ENCODE assay signal across 29 cellular contexts in genomic region chr1:222916067-222916466, GRCh38.
"Had no signal": no experiment of that assay in that cellular context is flagged by ENCODE, and none has a peak within 500 bp of the region (broad histone marks: within the 10 kb centered on the region; RNA-seq: fewer than 3 reads in every experiment).

No MANE protein-coding gene starts in this region.

- H3K27ac ChIP-seq: adrenal gland, KMS-11, SJCRH30, SK-N-MC, WERI-Rb-1 had no signal

- H3K4me2 ChIP-seq: KMS-11 had no signal

- ATAC-seq: activated CD8-positive, alpha-beta memory T cell treated with anti-CD3 and anti-CD28 coated beads, Interleukin-2, amount 10 ng/mL, durations not matched to agents 7 days and 5 days; activated naive CD4-positive, alpha-beta T cell treated with anti-CD3 and anti-CD28 coated beads, Interleukin-2, amount 50 U/mL, for 72 hours; Panc1 had no signal

- H3K4me3 Mint-ChIP-seq: activated CD4-positive, alpha-beta memory T cell treated with anti-CD3 and anti-CD28 coated beads, Interleukin-2, amount 10 ng/mL, durations not matched to agents 7 days and 5 days; activated CD8-positive, alpha-beta memory T cell treated with anti-CD3 and anti-CD28 coated beads, Interleukin-2, amount 10 ng/mL, durations not matched to agents 7 days and 5 days; activated naive CD4-positive, alpha-beta T cell treated with anti-CD3 and anti-CD28 coated beads for 36 hours; activated T-helper 1 cell treated with anti-CD3 and anti-CD28 coated beads, Interleukin-12 subunit alpha, Interleukin-12 subunit beta, Interleukin-2, Interleukin-4 antibody, amounts not matched to agents 30 ng/mL and 10 ng/mL and 1 ng/mL, durations not matched to agents 14 hours and 24 hours and 36 hours; brain had no signal

- DNase-seq: activated CD4-positive, alpha-beta memory T cell treated with anti-CD3 and anti-CD28 coated beads, Interleukin-2, amount 10 ng/mL, durations not matched to agents 7 days and 5 days; activated CD4-positive, alpha-beta T cell treated with anti-CD3 and anti-CD28 coated beads for 1 hour; activated CD4-positive, alpha-beta T cell treated with anti-CD3 and anti-CD28 coated beads for 48 hours; activated CD4-positive, CD25-positive, alpha-beta regulatory T cell; activated CD8-positive, alpha-beta memory T cell treated with anti-CD3 and anti-CD28 coated beads for 24 hours; activated CD8-positive, alpha-beta memory T cell treated with anti-CD3 and anti-CD28 coated beads, Interleukin-2, amount 10 ng/mL, durations not matched to agents 7 days and 5 days; activated gamma-delta T cell treated with Interleukin-2 at 50 U/mL for 16 hours; activated naive CD4-positive, alpha-beta T cell treated with anti-CD3 and anti-CD28 coated beads for 36 hours; activated T-cell treated with anti-CD3 and anti-CD28 coated beads, Interleukin-2, amount 50 U/mL, for 1 hour; adrenal gland; central memory CD4-positive, alpha-beta T cell; MM.1S; MV-4-11; NCI-H1092; NCI-H1436 treated with DMSO at 0.1 percent for 48 hours; NCI-H1694 treated with DMSO at 0.1 percent for 48 hours; NCI-H2029; NCI-H345; NCI-H524 treated with DMSO at 0.1 percent for 48 hours; SHP77; SJCRH30; T1000; WERI-Rb-1 had no signal

- H3K9me3 ChIP-seq: adrenal gland had no signal

- H3K27me3 ChIP-seq: adrenal gland, SJCRH30 had no signal

- H3K27me3 Mint-ChIP-seq: activated CD4-positive, alpha-beta memory T cell treated with anti-CD3 and anti-CD28 coated beads, Interleukin-2, amount 10 ng/mL, durations not matched to agents 7 days and 5 days; activated CD8-positive, alpha-beta memory T cell treated with anti-CD3 and anti-CD28 coated beads, Interleukin-2, amount 10 ng/mL, durations not matched to agents 7 days and 5 days; brain had no signal

- H3K4me3 ChIP-seq: adrenal gland, SJCRH30, SK-N-MC had no signal

- H3K4me1 Mint-ChIP-seq: activated CD4-positive, alpha-beta memory T cell treated with anti-CD3 and anti-CD28 coated beads, Interleukin-2, amount 10 ng/mL, durations not matched to agents 7 days and 5 days; activated CD8-positive, alpha-beta memory T cell treated with anti-CD3 and anti-CD28 coated beads, Interleukin-2, amount 10 ng/mL, durations not matched to agents 7 days and 5 days had no signal

- H3K9me3 Mint-ChIP-seq: activated T-helper 1 cell treated with anti-CD3 and anti-CD28 coated beads, Interleukin-12 subunit alpha, Interleukin-12 subunit beta, Interleukin-2, Interleukin-4 antibody, amounts not matched to agents 30 ng/mL and 10 ng/mL and 1 ng/mL, durations not matched to agents 14 hours and 24 hours and 36 hours had no signal

- H3K27ac Mint-ChIP-seq: activated CD4-positive, alpha-beta memory T cell treated with anti-CD3 and anti-CD28 coated beads, Interleukin-2, amount 10 ng/mL, durations not matched to agents 7 days and 5 days; activated CD8-positive, alpha-beta memory T cell treated with anti-CD3 and anti-CD28 coated beads, Interleukin-2, amount 10 ng/mL, durations not matched to agents 7 days and 5 days; activated naive CD4-positive, alpha-beta T cell treated with anti-CD3 and anti-CD28 coated beads for 36 hours; activated naive CD4-positive, alpha-beta T cell treated with anti-CD3 and anti-CD28 coated beads, Interleukin-2, amount 50 U/mL, for 72 hours; activated T-helper 1 cell treated with anti-CD3 and anti-CD28 coated beads, Interleukin-12 subunit alpha, Interleukin-12 subunit beta, Interleukin-2, Interleukin-4 antibody, amounts not matched to agents 30 ng/mL and 10 ng/mL and 1 ng/mL, durations not matched to agents 14 hours and 24 hours and 36 hours; brain had no signal

- H3K9ac ChIP-seq: KMS-11 had no signal

- H3K36me3 ChIP-seq: adrenal gland, SJCRH30, WERI-Rb-1 had no signal
